Comparison of ENCODE assay signal across 10 cellular contexts in the genomic region with DNA sequence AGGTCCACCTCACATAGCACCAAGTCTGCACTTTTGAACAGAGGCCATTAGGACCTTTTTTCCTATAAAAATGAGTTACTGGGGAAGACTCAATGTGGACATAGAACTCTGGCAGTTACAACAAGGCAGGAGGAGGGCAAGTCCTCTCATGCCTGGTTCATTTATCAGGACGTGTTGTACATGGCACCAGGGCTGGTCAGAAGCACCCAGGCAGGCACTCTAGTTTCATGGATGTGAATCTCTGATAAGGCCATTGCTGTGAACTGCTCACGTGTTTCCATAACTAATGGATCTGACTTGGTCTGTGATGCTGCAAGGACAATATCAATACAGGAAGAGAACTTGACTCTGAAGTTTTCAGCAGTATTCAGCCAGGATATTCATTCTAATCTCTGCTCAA. TPM values are rescaled to one million over a fixed set of nuclear protein-coding genes. Genes with fewer than 3 reads are reported as not detected.
A peak's percentile ranks its signal among the peaks of the same experiment; 100 is the strongest.
DNase-seq lines count a peak whose midpoint lies in the region; ATAC-seq and TF ChIP-seq lines count a peak whose summit lies in the region.
"Had no signal": no experiment of that assay in that cellular context is flagged by ENCODE, and none has a peak within 500 bp of the region (broad histone marks: within the 10 kb centered on the region; RNA-seq: fewer than 3 reads in every experiment).

No MANE protein-coding gene starts in this region.

- H3K27ac ChIP-seq in OCI-LY3 (ENCODE audit: low read length), result peak overlapping the region; percentile 95
- H3K27ac ChIP-seq in sigmoid colon, result peak overlapping the region; percentile 68 to 99 (median 84)
- no peak overlapping the region for H3K27ac ChIP-seq in RWPE1

- H3K9me3 ChIP-seq in OCI-LY3 (ENCODE audit: insufficient read depth, low read length), result no peaks in the 10 kb centered on the region
- H3K9me3 ChIP-seq in sigmoid colon, result no peaks in the 10 kb centered on the region

- peak overlapping the region; percentile 82 for H3K9ac ChIP-seq in OCI-LY3 (ENCODE audit: low read length)

- CTCF ChIA-PET in RWPE1 (lab: Yijun Ruan, JAX), result no interaction called here

- H3K79me2 ChIP-seq in OCI-LY3 (ENCODE audit: low read length), result peaks cover 85% of the 10 kb centered on the region

- peak overlapping the region; percentile 98 for H3K4me2 ChIP-seq in OCI-LY3 (ENCODE audit: low read length)

- DNase-seq in NCI-H345 (lab: John Stamatoyannopoulos, UW) (peak; percentile 13), NCI-H345 treated with DMSO at 0.1 percent for 48 hours (lab: John Stamatoyannopoulos, UW; ENCODE audit: unreplicated experiment) (no peak), epithelial cell of esophagus (ENCODE audit: low read depth) (peak; percentile 78), sigmoid colon (no peak), RWPE1 (ENCODE audit: low spot score) (no peak), NCI-H82 treated with DMSO at 0.1 percent for 48 hours (lab: John Stamatoyannopoulos, UW; ENCODE audit: unreplicated experiment) (no peak)
- DNase-seq: amygdala; stimulated activated CD4-positive, alpha-beta T cell treated with anti-CD3 and anti-CD28 coated beads, Interleukin-4, amount 100 ng/mL, for 1 hour had no signal

- no peak overlapping the region for H2AFZ ChIP-seq in OCI-LY3 (ENCODE audit: low read depth, low read length)

- H3K4me1 ChIP-seq in OCI-LY3 (ENCODE audit: low read length) (peaks cover 84% of the 10 kb centered on the region), sigmoid colon (peaks cover 0 to 99% (median 95%) of the 10 kb centered on the region in 4 donors)

- H3K36me3 ChIP-seq in OCI-LY3 (replicated peaks; ENCODE audit: low read depth, low read length), result peaks cover 24% of the 10 kb centered on the region
- no peaks in the 10 kb centered on the region for H3K36me3 ChIP-seq in sigmoid colon

- H3K27me3 ChIP-seq in OCI-LY3 (ENCODE audit: low read depth, low read length), result no peaks in the 10 kb centered on the region
- no peaks in the 10 kb centered on the region for H3K27me3 ChIP-seq in sigmoid colon

- 61 to 71% methylated on average over 2 of the region's 2 CpGs for WGBS in sigmoid colon, 2 donors

- ATAC-seq in HG02852 (IDR thresholded peaks at IDR 0.05; ENCODE audit: unreplicated experiment), result no peak

- TF ChIP-seq EP300 in sigmoid colon (IDR thresholded peaks at IDR 0.05), result no peak

- intact Hi-C loops in sigmoid colon (cut with DNase I), result no loop called here

- H3K4me3 ChIP-seq in OCI-LY3 (ENCODE audit: low read length), result peak overlapping the region; percentile 75
- H3K4me3 ChIP-seq in epithelial cell of esophagus (ENCODE audit: low read length), result no peak overlapping the region
- H3K4me3 ChIP-seq in sigmoid colon, result no peak overlapping the region

- POLR2A ChIA-PET in RWPE1 (lab: Yijun Ruan, JAX; ENCODE audit: low non-redundant PET), result no interaction called here

- H4K20me1 ChIP-seq in OCI-LY3 (ENCODE audit: insufficient read depth, low read length), result peaks cover 30% of the 10 kb centered on the region

- no peak for TF ChIP-seq CTCF in OCI-LY3 (IDR thresholded peaks at IDR 0.05; ENCODE audit: low read depth, low read length)
- TF ChIP-seq CTCF in epithelial cell of esophagus (IDR thresholded peaks at IDR 0.05; ENCODE audit: insufficient read depth, low read depth, low read length, missing control alignments), result no peak
- TF ChIP-seq CTCF in sigmoid colon (IDR thresholded peaks at IDR 0.05), result no peak
- no peak for TF ChIP-seq CTCF in RWPE1 (conservative IDR thresholded peaks at IDR 0.05; ENCODE audit: low read depth)

- no peak for TF ChIP-seq POLR2A in sigmoid colon (IDR thresholded peaks at IDR 0.05)

RNA-seq across cellular contexts. Expression of gene CDC42EP3, which starts 16.0 kb away (rescaled TPM):
- total RNA-seq in sigmoid colon, result 10 to 100 TPM; 41.1 to 84.5 (median 44.8) TPM
- polyA plus RNA-seq in sigmoid colon, result 10 to 100 TPM; 10.9 to 20.4 (median 11.8) TPM

Comparison
In these comparisons a context has a peak if more than half of its experiments do, and no peak if none do; other contexts are left out.
1. DNase-seq: peak in NCI-H345 (single experiment) and epithelial cell of esophagus (single experiment); none in NCI-H345 treated with DMSO at 0.1 percent for 48 hours (single experiment), sigmoid colon (single experiment), RWPE1 (single experiment) and NCI-H82 treated with DMSO at 0.1 percent for 48 hours (single experiment).